ENCODE assay signal across 1 cellular context in the genomic region with DNA sequence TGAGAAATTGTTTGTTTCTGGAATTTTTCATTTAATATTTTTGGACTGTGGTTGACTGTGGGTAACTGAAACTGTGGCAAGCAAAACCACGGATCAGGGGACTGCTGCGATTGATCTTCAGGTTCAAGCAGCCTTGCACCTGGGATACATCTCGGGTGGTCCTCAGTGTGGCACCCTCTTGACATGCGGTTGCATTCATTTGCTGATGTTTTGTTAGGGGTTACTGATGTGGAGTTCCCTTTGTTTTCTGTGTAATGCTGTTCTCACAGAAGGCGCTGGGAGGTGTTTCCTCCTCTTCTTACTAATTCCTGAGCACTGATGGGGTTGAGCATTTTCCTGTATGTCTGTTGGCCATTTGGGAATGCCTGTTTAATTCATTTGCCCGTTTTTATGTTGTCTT.
A peak's percentile ranks its signal among the peaks of the same experiment; 100 is the strongest.
TF ChIP-seq lines count a peak whose summit lies in the region.

No MANE protein-coding gene starts in this region.

TF ChIP-seq in GM12878, 131 proteins besides CTCF, POLR2A, EP300 and RAD21 (continued from another document):
- TF ChIP-seq IKZF1 (conservative IDR thresholded peaks at IDR 0.05) = peak; percentile 45; the same call in 1 of the 2 replicates
- 0 out of 2 replicates have a peak, but pooled peaks have one; percentile 21 for TF ChIP-seq RELB (IDR thresholded peaks at IDR 0.05; ENCODE audit: low read depth)
- no peak for TF ChIP-seq CEBPB (IDR thresholded peaks at IDR 0.05; ENCODE audit: borderline replicate concordance in 1 of 2, low read depth in 2 of 2, low read length in 2 of 2)
- TF ChIP-seq MYC (IDR thresholded peaks at IDR 0.05; ENCODE audit: insufficient read depth, insufficient read length, insufficient replicate concordance, low read length, severe bottlenecking) = no peak
- no peak for TF ChIP-seq BMI1 (IDR thresholded peaks at IDR 0.05; ENCODE audit: borderline replicate concordance)
- TF ChIP-seq ELK1 (IDR thresholded peaks at IDR 0.05; ENCODE audit: low read depth, low read length) = no peak
- no peak for TF ChIP-seq DPF2 (IDR thresholded peaks at IDR 0.05)
- TF ChIP-seq ZZZ3 (IDR thresholded peaks at IDR 0.05; ENCODE audit: control insufficient read depth, insufficient read length, low read depth) = no peak
- TF ChIP-seq EZH2 (IDR thresholded peaks at IDR 0.05; ENCODE audit: borderline replicate concordance, control insufficient read depth, low read depth, low read length) = no peak
- no peak for TF ChIP-seq BACH1 (IDR thresholded peaks at IDR 0.05; ENCODE audit: borderline replicate concordance)
- TF ChIP-seq, protein P1, sequence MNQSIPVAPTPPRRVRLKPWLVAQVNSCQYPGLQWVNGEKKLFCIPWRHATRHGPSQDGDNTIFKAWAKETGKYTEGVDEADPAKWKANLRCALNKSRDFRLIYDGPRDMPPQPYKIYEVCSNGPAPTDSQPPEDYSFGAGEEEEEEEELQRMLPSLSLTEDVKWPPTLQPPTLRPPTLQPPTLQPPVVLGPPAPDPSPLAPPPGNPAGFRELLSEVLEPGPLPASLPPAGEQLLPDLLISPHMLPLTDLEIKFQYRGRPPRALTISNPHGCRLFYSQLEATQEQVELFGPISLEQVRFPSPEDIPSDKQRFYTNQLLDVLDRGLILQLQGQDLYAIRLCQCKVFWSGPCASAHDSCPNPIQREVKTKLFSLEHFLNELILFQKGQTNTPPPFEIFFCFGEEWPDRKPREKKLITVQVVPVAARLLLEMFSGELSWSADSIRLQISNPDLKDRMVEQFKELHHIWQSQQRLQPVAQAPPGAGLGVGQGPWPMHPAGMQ (IDR thresholded peaks at IDR 0.05; ENCODE audit: borderline replicate concordance) = no peak
- TF ChIP-seq SRF (IDR thresholded peaks at IDR 0.05; ENCODE audit: low read depth in 2 of 2, low read length in 2 of 2) = no peak
- TF ChIP-seq, protein P2, sequence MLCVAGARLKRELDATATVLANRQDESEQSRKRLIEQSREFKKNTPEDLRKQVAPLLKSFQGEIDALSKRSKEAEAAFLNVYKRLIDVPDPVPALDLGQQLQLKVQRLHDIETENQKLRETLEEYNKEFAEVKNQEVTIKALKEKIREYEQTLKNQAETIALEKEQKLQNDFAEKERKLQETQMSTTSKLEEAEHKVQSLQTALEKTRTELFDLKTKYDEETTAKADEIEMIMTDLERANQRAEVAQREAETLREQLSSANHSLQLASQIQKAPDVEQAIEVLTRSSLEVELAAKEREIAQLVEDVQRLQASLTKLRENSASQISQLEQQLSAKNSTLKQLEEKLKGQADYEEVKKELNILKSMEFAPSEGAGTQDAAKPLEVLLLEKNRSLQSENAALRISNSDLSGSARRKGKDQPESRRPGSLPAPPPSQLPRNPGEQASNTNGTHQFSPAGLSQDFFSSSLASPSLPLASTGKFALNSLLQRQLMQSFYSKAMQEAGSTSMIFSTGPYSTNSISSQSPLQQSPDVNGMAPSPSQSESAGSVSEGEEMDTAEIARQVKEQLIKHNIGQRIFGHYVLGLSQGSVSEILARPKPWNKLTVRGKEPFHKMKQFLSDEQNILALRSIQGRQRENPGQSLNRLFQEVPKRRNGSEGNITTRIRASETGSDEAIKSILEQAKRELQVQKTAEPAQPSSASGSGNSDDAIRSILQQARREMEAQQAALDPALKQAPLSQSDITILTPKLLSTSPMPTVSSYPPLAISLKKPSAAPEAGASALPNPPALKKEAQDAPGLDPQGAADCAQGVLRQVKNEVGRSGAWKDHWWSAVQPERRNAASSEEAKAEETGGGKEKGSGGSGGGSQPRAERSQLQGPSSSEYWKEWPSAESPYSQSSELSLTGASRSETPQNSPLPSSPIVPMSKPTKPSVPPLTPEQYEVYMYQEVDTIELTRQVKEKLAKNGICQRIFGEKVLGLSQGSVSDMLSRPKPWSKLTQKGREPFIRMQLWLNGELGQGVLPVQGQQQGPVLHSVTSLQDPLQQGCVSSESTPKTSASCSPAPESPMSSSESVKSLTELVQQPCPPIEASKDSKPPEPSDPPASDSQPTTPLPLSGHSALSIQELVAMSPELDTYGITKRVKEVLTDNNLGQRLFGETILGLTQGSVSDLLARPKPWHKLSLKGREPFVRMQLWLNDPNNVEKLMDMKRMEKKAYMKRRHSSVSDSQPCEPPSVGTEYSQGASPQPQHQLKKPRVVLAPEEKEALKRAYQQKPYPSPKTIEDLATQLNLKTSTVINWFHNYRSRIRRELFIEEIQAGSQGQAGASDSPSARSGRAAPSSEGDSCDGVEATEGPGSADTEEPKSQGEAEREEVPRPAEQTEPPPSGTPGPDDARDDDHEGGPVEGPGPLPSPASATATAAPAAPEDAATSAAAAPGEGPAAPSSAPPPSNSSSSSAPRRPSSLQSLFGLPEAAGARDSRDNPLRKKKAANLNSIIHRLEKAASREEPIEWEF (IDR thresholded peaks at IDR 0.05; ENCODE audit: insufficient replicate concordance, low read depth, low read length) = peak; percentile 21
- no peak for TF ChIP-seq NKRF (conservative IDR thresholded peaks at IDR 0.05)
- TF ChIP-seq, protein P3, sequence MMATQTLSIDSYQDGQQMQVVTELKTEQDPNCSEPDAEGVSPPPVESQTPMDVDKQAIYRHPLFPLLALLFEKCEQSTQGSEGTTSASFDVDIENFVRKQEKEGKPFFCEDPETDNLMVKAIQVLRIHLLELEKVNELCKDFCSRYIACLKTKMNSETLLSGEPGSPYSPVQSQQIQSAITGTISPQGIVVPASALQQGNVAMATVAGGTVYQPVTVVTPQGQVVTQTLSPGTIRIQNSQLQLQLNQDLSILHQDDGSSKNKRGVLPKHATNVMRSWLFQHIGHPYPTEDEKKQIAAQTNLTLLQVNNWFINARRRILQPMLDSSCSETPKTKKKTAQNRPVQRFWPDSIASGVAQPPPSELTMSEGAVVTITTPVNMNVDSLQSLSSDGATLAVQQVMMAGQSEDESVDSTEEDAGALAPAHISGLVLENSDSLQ (IDR thresholded peaks at IDR 0.05) = no peak
- no peak for TF ChIP-seq SUZ12 (IDR thresholded peaks at IDR 0.05; ENCODE audit: unreplicated experiment)
- TF ChIP-seq NBN (IDR thresholded peaks at IDR 0.05) = no peak
- no peak for TF ChIP-seq CHD2 (IDR thresholded peaks at IDR 0.05; ENCODE audit: borderline replicate concordance, low read depth, low read length)
- TF ChIP-seq CBFB (IDR thresholded peaks at IDR 0.05; ENCODE audit: low read depth) = no peak; the same call in 1 of the 2 replicates
- no peak for TF ChIP-seq SMARCA5 (IDR thresholded peaks at IDR 0.05)
- TF ChIP-seq, protein P4, sequence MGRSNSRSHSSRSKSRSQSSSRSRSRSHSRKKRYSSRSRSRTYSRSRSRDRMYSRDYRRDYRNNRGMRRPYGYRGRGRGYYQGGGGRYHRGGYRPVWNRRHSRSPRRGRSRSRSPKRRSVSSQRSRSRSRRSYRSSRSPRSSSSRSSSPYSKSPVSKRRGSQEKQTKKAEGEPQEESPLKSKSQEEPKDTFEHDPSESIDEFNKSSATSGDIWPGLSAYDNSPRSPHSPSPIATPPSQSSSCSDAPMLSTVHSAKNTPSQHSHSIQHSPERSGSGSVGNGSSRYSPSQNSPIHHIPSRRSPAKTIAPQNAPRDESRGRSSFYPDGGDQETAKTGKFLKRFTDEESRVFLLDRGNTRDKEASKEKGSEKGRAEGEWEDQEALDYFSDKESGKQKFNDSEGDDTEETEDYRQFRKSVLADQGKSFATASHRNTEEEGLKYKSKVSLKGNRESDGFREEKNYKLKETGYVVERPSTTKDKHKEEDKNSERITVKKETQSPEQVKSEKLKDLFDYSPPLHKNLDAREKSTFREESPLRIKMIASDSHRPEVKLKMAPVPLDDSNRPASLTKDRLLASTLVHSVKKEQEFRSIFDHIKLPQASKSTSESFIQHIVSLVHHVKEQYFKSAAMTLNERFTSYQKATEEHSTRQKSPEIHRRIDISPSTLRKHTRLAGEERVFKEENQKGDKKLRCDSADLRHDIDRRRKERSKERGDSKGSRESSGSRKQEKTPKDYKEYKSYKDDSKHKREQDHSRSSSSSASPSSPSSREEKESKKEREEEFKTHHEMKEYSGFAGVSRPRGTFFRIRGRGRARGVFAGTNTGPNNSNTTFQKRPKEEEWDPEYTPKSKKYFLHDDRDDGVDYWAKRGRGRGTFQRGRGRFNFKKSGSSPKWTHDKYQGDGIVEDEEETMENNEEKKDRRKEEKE (IDR thresholded peaks at IDR 0.05) = no peak
- no peak for TF ChIP-seq ZBED1 (IDR thresholded peaks at IDR 0.05; ENCODE audit: borderline replicate concordance)
- TF ChIP-seq EED (IDR thresholded peaks at IDR 0.05; ENCODE audit: low read depth) = peak; percentile 47; the same call in 1 of the 2 replicates
- no peak for TF ChIP-seq HDGF (IDR thresholded peaks at IDR 0.05)
- 0 out of 2 replicates have a peak, but pooled peaks have one; percentile 45 for TF ChIP-seq PAX5 (IDR thresholded peaks at IDR 0.05; ENCODE audit: borderline replicate concordance, low read depth, low read length)
